In the genomic region with DNA sequence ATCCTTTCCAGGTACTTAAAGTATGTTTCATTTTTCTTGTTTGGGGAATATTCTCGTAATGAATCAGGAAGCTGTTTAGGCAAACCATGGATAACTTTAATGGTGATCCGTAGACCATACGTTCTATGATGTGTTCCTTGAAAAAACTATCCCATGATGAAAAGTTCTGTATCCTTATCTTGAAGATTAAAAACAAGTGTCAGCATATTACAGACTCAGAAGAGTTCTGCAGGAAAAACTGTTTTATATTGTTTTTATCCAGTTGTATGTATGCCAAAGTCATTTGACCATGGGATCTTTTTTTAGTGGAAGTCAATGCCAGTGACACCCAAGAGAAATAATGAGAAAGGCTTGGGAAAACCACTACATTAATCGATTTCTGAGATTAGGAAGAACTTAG, we compare ENCODE assay signal across 31 cellular contexts. TPM values are rescaled to one million over a fixed set of nuclear protein-coding genes. Genes with fewer than 3 reads are reported as not detected.
"Had no signal": no experiment of that assay in that cellular context is flagged by ENCODE, and none has a peak within 500 bp of the region (broad histone marks: within the 10 kb centered on the region; RNA-seq: fewer than 3 reads in every experiment).

No MANE protein-coding gene starts in this region.

- H3K27ac ChIP-seq: brain microvascular endothelial cell, Peyer's patch, SJSA1 had no signal

- H3K4me3 ChIP-seq: MG63, Peyer's patch, SJSA1 had no signal

- H3K27me3 ChIP-seq: brain microvascular endothelial cell, MG63, Peyer's patch, SJSA1 had no signal

- DNase-seq: activated CD4-positive, alpha-beta T cell treated with anti-CD3 and anti-CD28 coated beads, Interleukin-2, amount 10 ng/mL, durations not matched to agents 24 days and 14 days; activated CD4-positive, alpha-beta T cell treated with anti-CD3 and anti-CD28 coated beads, Interleukin-2, amount 50 U/mL, for 4 hours; activated CD8-positive, alpha-beta T cell treated with anti-CD3 and anti-CD28 coated beads for 36 hours; activated effector memory CD4-positive, alpha-beta T cell treated with anti-CD3 and anti-CD28 coated beads, Interleukin-2, amount 50 U/mL, for 16 hours; activated naive CD4-positive, alpha-beta T cell; activated naive CD4-positive, alpha-beta T cell treated with anti-CD3 and anti-CD28 coated beads, Interleukin-2, amount 50 U/mL, for 16 hours; activated naive CD8-positive, alpha-beta T cell treated with anti-CD3 and anti-CD28 coated beads for 36 hours; activated T-cell treated with anti-CD3 and anti-CD28 coated beads, Interleukin-2, amount 50 U/mL, for 1 hour; activated T-cell treated with anti-CD3 and anti-CD28 coated beads, Interleukin-2, amount 50 U/mL, for 72 hours; amniotic stem cell; aorta; brain microvascular endothelial cell; central memory CD4-positive, alpha-beta T cell; Karpas-422; MG63; MV-4-11; NCI-H1092; NCI-H1436 treated with DMSO at 0.1 percent for 48 hours; NCI-H1694 treated with DMSO at 0.1 percent for 48 hours; NCI-H2029; NCI-H345; NCI-H524 treated with DMSO at 0.1 percent for 48 hours; Peyer's patch; RPMI8226; SHP77 treated with DMSO at 0.1 percent for 48 hours; SW 1271; T-helper 1 cell; T1000 had no signal

- H3K9me3 ChIP-seq: MG63, Peyer's patch, SJSA1 had no signal

- ATAC-seq: activated CD8-positive, alpha-beta T cell treated with anti-CD3 and anti-CD28 coated beads for 36 hours; activated T-cell treated with anti-CD3 and anti-CD28 coated beads, Interleukin-2, amount 50 U/mL, for 72 hours; activated T-helper 17 cell treated with anti-CD3 and anti-CD28 coated beads, Interleukin-2, amount 50 U/mL, for 72 hours had no signal

RNA-seq across cellular contexts. Expression of a gene that starts 59.9 kb away (rescaled TPM):
- total RNA-seq: activated CD4-positive, alpha-beta T cell treated with anti-CD3 and anti-CD28 coated beads, Interleukin-2, amount 10 ng/mL, durations not matched to agents 24 days and 14 days; activated T-helper 17 cell treated with anti-CD3 and anti-CD28 coated beads, Interleukin-2, amount 50 U/mL, for 72 hours; T-helper 2 cell treated with Interferon-gamma antibody and Interleukin-4, amounts not matched to agents 100 ng/mL and 5 ng/mL, for 36 hours had no signal
